ENCODE assay signal across 9 cellular contexts in the genomic region with DNA sequence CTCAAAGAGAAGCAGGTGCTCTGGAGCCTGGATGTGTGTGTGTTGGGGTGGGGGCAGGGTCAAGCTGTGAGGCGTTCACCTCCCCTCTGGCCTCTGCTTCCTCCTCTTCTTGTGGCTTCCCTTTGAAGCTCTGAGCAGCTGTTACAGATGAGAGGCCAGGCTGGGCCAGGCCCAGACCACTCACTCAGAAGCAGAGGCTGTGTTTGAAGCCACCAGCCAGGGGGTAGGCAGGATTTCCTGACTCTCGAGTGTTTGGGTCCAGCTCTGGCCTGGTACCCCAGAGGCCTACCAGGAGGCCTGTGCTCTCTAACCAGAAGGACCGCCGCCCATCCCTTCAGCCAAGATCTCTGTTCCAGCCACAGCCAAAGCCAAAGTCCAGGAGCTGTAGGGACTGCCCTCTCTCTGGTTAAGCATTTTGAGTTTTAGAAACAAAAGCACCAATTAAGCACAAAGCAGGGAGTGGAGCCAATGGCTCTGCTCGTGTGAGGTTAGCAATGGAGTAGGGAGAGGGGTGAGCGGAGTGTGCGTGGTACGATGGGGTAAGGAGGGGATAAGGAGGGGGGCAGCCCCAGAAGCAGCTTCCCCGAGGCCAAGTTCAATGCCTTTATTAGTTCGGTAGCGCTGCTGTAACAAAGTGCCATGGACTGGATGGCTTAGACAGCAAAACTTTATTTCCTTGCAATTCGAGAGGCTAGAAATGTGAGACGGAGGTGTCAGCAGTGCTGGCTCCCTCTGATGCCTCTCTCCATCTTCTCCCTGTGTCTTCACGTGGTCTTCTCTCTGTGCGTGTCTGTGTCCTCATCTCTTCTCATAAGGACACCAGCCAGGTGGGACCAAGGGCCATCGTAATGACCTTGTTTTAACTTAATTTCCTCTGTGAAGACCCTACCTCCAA. TPM values are rescaled to one million over a fixed set of nuclear protein-coding genes. Genes with fewer than 3 reads are reported as not detected.
DNase-seq lines count a peak whose midpoint lies in the region; ATAC-seq, FAIRE-seq and TF ChIP-seq lines count a peak whose summit lies in the region.
"Had no signal": no experiment of that assay in that cellular context is flagged by ENCODE, and none has a peak within 500 bp of the region (broad histone marks: within the 10 kb centered on the region; RNA-seq: fewer than 3 reads in every experiment).

No MANE protein-coding gene starts in this region.

- no peak for TF ChIP-seq CTCF in Peyer's patch (IDR thresholded peaks at IDR 0.05)
- no peak for TF ChIP-seq CTCF in vagina (IDR thresholded peaks at IDR 0.05)

- H3K27ac ChIP-seq in Peyer's patch (peak overlapping the region in 2 of 4 donors; percentile 50 to 69), vagina (no peak overlapping the region)

- H3K27me3 ChIP-seq in Peyer's patch = no peaks in the 10 kb centered on the region
- H3K27me3 ChIP-seq in vagina = no peaks in the 10 kb centered on the region

- H3K9me3 ChIP-seq in Peyer's patch (no peaks in the 10 kb centered on the region), vagina (no peaks in the 10 kb centered on the region)

- FAIRE-seq in GM12892 (lab: Jason Lieb, UNC) (peak; percentile 38), RCC 7860 (lab: Jason Lieb, UNC) (no peak)

- ATAC-seq in GM21825 (IDR thresholded peaks at IDR 0.05; ENCODE audit: unreplicated experiment) (peak; percentile 76), left colon (peak; percentile 17), HG02588 (IDR thresholded peaks at IDR 0.05; ENCODE audit: unreplicated experiment) (no peak)
- ATAC-seq: HCT116 had no signal

- H3K4me1 ChIP-seq in Peyer's patch = peaks cover 0 to 47% (median 32%) of the 10 kb centered on the region in 4 donors
- peaks cover 31% of the 10 kb centered on the region for H3K4me1 ChIP-seq in vagina

- DNase-seq in GM12892 (ENCODE audit: insufficient read length) = no peak
- DNase-seq in Peyer's patch = peak in 2 of 3 donors; percentile 80 to 81
- DNase-seq in left colon = peak in 1 of 2 donors; percentile 29
- no peak for DNase-seq in RCC 7860 (ENCODE audit: low spot score)
- no peak for DNase-seq in vagina (ENCODE audit: extremely low spot score in 2 of 2)
- DNase-seq in NCI-H187 (lab: John Stamatoyannopoulos, UW) = no peak

- H3K4me3 ChIP-seq in Peyer's patch (no peak overlapping the region), vagina (no peak overlapping the region)

- TF ChIP-seq POLR2A in GM12892 (IDR thresholded peaks at IDR 0.05; ENCODE audit: low read depth, low read length) (0 out of 2 replicates have a peak, but pooled peaks have one; percentile 22), Peyer's patch (IDR thresholded peaks at IDR 0.05) (no peak), vagina (IDR thresholded peaks at IDR 0.05) (no peak)

- H3K36me3 ChIP-seq in Peyer's patch = no peaks in the 10 kb centered on the region
- H3K36me3 ChIP-seq in vagina = no peaks in the 10 kb centered on the region

- intact Hi-C loops in left colon (cut with DNase I, micrococcal nuclease) (no loop called here), vagina (cut with DNase I) (no loop called here)

RNA-seq across cellular contexts. Expression of gene RCSD1, which starts 20.5 kb away (rescaled TPM):
- polyA plus RNA-seq in GM12892 (2012; ENCODE audit: missing spikeins) = 68.5 TPM
- 10 to 100 TPM in 3 of 4 donors, 1 to 10 TPM in 1; 6.7 to 95.7 (median 11.5) TPM for total RNA-seq in Peyer's patch
- total RNA-seq in left colon = 1 to 10 TPM; 5.5 to 8.6 TPM
- 11.5 TPM for total RNA-seq in vagina

Comparison
In these comparisons a context has a peak if more than half of its experiments do, and no peak if none do; other contexts are left out.
1. DNase-seq: peak in Peyer's patch (2 of 3); none in GM12892 (single experiment), RCC 7860 (single experiment), vagina (0 of 2) and NCI-H187 (0 of 2).